Comparison of ENCODE assay signal across 12 cellular contexts in genomic region chr12:65025070-65025469, GRCh38.
DNase-seq lines count a peak whose midpoint lies in the region; ATAC-seq and TF ChIP-seq lines count a peak whose summit lies in the region.
"Had no signal": no experiment of that assay in that cellular context is flagged by ENCODE, and none has a peak within 500 bp of the region (broad histone marks: within the 10 kb centered on the region; RNA-seq: fewer than 3 reads in every experiment).

No MANE protein-coding gene starts in this region.

- POLR2A ChIA-PET in RWPE1 (lab: Yijun Ruan, JAX; ENCODE audit: low non-redundant PET), result no interaction called here

- CTCF ChIA-PET in RWPE1 (lab: Yijun Ruan, JAX), result no interaction called here

- ATAC-seq in HG03159 (IDR thresholded peaks at IDR 0.05; ENCODE audit: unreplicated experiment), result no peak
- ATAC-seq: GM12878, HCT116 had no signal

- DNase-seq in NCI-H82 (lab: John Stamatoyannopoulos, UW), result peak; percentile 11
- DNase-seq in NCI-H82 treated with DMSO at 0.1 percent for 48 hours (lab: John Stamatoyannopoulos, UW; ENCODE audit: unreplicated experiment), result no peak
- peak; percentile 82 for DNase-seq in NCI-H1105 treated with DMSO at 0.1 percent for 48 hours (lab: John Stamatoyannopoulos, UW)
- peak; percentile 80 for DNase-seq in NCI-H748 treated with DMSO at 0.1 percent for 48 hours (lab: John Stamatoyannopoulos, UW)
- DNase-seq in OCI-M2 (lab: John Stamatoyannopoulos, UW; ENCODE audit: unreplicated experiment), result no peak
- DNase-seq in RWPE1 (ENCODE audit: low spot score), result no peak
- DNase-seq: C1 segment of cervical spinal cord; CD4-positive, alpha-beta T cell; DMS79 had no signal

- TF ChIP-seq CTCF in RWPE1 (conservative IDR thresholded peaks at IDR 0.05; ENCODE audit: low read depth), result no peak

- H3K27ac ChIP-seq in RWPE1, result no peak overlapping the region

Comparison
In these comparisons a context has a peak if more than half of its experiments do, and no peak if none do; other contexts are left out.
1. DNase-seq: peak in NCI-H82 (single experiment), NCI-H1105 treated with DMSO at 0.1 percent for 48 hours (single experiment) and NCI-H748 treated with DMSO at 0.1 percent for 48 hours (single experiment); none in NCI-H82 treated with DMSO at 0.1 percent for 48 hours (single experiment), OCI-M2 (single experiment) and RWPE1 (single experiment).